Comparison of ENCODE assay signal across 1 cellular context in the genomic region with DNA sequence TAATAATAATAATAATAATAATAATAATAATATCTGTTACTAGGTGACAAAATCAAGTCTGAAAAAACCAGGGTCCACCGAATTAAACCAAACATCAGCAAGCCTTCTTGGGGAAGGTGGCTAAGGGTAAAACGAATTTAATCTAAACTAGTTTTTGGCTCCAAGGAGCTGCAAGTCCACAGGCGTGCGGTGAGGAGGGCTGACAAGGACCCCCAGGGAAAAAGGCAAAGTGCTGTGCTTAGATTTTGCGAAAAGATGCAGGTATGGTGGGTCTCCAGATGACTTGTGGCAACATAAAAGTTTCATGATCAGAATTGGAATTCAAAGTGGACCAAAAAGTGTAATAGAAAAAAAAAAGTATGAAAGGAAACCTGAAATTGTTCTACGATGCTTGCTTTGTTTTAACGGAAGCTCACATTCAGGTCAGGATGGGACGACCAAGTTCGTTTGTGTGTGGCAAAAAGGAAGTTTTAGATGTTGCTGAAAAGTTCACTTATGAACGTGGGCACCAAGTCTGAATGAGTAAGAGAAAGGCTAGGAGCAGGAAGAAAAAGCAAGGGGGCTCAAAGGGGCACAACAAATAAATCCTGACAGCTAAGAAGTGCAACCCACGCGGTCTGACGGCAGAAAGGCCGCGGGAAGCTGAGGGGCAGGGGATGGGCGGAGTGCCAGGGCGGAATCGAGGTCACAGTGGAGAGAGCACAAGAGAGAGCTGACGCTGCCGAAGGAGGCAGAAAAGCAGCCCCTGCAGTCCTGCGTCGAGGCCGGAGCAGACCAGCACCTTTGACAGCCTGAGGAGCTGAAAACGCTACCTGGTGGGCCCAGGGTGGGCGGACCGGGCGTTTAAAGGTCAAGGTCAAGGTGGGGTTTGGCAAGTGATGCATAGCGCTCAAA.
A peak's percentile ranks its signal among the peaks of the same experiment; 100 is the strongest.
TF ChIP-seq lines count a peak whose summit lies in the region.

No MANE protein-coding gene starts in this region.

TF ChIP-seq in HepG2, 621 proteins besides CTCF, POLR2A, EP300 and RAD21 (continued from another document and continues in another):
- no peak; the same call in 1 of the 2 replicates for TF ChIP-seq UBTF (CRISPR knock-in tag; IDR thresholded peaks at IDR 0.05)
- TF ChIP-seq ZNF672 (CRISPR knock-in tag; IDR thresholded peaks at IDR 0.05): no peak
- TF ChIP-seq TBX2 (CRISPR knock-in tag; IDR thresholded peaks at IDR 0.05; ENCODE audit: borderline replicate concordance): no peak
- no peak for TF ChIP-seq RAD51 (IDR thresholded peaks at IDR 0.05; ENCODE audit: borderline replicate concordance)
- TF ChIP-seq CBX1 (IDR thresholded peaks at IDR 0.05; ENCODE audit: low read depth): no peak
- 0 out of 2 replicates have a peak, but pooled peaks have one; percentile 13 for TF ChIP-seq PRDM10 (CRISPR knock-in tag; IDR thresholded peaks at IDR 0.05; ENCODE audit: low read depth)
- no peak for TF ChIP-seq CBX5 (CRISPR knock-in tag; IDR thresholded peaks at IDR 0.05; ENCODE audit: borderline replicate concordance)
- TF ChIP-seq XRCC5 (optimal IDR thresholded peaks at IDR 0.05; ENCODE audit: low read length): no peak
- TF ChIP-seq IRF2 (CRISPR knock-in tag; IDR thresholded peaks at IDR 0.05): no peak
- TF ChIP-seq ZNF713 (CRISPR knock-in tag; IDR thresholded peaks at IDR 0.05): no peak
- 0 out of 2 replicates have a peak, but pooled peaks have one; percentile 12 for TF ChIP-seq PHF8 (CRISPR knock-in tag; IDR thresholded peaks at IDR 0.05)
- no peak for TF ChIP-seq EZH2 (conservative IDR thresholded peaks at IDR 0.05; ENCODE audit: low read depth, low read length)
- TF ChIP-seq PAF1 (CRISPR knock-in tag; IDR thresholded peaks at IDR 0.05): no peak
- TF ChIP-seq, protein P1, sequence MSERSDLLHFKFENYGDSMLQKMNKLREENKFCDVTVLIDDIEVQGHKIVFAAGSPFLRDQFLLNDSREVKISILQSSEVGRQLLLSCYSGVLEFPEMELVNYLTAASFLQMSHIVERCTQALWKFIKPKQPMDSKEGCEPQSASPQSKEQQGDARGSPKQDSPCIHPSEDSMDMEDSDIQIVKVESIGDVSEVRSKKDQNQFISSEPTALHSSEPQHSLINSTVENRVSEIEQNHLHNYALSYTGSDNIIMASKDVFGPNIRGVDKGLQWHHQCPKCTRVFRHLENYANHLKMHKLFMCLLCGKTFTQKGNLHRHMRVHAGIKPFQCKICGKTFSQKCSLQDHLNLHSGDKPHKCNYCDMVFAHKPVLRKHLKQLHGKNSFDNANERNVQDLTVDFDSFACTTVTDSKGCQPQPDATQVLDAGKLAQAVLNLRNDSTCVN (CRISPR knock-in tag; IDR thresholded peaks at IDR 0.05; ENCODE audit: borderline replicate concordance): no peak
- TF ChIP-seq, protein P2, sequence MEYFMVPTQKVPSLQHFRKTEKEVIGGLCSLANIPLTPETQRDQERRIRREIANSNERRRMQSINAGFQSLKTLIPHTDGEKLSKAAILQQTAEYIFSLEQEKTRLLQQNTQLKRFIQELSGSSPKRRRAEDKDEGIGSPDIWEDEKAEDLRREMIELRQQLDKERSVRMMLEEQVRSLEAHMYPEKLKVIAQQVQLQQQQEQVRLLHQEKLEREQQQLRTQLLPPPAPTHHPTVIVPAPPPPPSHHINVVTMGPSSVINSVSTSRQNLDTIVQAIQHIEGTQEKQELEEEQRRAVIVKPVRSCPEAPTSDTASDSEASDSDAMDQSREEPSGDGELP (IDR thresholded peaks at IDR 0.05; ENCODE audit: borderline replicate concordance, low read depth): no peak
- TF ChIP-seq MLLT10 (CRISPR knock-in tag; IDR thresholded peaks at IDR 0.05): no peak
- TF ChIP-seq SNRNP70 (IDR thresholded peaks at IDR 0.05; ENCODE audit: low read depth, low read length): no peak
- TF ChIP-seq ZNF766 (CRISPR knock-in tag; IDR thresholded peaks at IDR 0.05; ENCODE audit: borderline replicate concordance): no peak
- no peak for TF ChIP-seq ZNF746 (CRISPR knock-in tag; IDR thresholded peaks at IDR 0.05)
- 0 out of 2 replicates have a peak, but pooled peaks have one; percentile 27 for TF ChIP-seq ZNF605 (CRISPR knock-in tag; IDR thresholded peaks at IDR 0.05)
- no peak for TF ChIP-seq HMG20A (CRISPR knock-in tag; IDR thresholded peaks at IDR 0.05; ENCODE audit: borderline replicate concordance)
- no peak; the same call in 1 of the 2 replicates for TF ChIP-seq NFE2L1 (CRISPR knock-in tag; IDR thresholded peaks at IDR 0.05; ENCODE audit: borderline replicate concordance)
- TF ChIP-seq, protein P3, sequence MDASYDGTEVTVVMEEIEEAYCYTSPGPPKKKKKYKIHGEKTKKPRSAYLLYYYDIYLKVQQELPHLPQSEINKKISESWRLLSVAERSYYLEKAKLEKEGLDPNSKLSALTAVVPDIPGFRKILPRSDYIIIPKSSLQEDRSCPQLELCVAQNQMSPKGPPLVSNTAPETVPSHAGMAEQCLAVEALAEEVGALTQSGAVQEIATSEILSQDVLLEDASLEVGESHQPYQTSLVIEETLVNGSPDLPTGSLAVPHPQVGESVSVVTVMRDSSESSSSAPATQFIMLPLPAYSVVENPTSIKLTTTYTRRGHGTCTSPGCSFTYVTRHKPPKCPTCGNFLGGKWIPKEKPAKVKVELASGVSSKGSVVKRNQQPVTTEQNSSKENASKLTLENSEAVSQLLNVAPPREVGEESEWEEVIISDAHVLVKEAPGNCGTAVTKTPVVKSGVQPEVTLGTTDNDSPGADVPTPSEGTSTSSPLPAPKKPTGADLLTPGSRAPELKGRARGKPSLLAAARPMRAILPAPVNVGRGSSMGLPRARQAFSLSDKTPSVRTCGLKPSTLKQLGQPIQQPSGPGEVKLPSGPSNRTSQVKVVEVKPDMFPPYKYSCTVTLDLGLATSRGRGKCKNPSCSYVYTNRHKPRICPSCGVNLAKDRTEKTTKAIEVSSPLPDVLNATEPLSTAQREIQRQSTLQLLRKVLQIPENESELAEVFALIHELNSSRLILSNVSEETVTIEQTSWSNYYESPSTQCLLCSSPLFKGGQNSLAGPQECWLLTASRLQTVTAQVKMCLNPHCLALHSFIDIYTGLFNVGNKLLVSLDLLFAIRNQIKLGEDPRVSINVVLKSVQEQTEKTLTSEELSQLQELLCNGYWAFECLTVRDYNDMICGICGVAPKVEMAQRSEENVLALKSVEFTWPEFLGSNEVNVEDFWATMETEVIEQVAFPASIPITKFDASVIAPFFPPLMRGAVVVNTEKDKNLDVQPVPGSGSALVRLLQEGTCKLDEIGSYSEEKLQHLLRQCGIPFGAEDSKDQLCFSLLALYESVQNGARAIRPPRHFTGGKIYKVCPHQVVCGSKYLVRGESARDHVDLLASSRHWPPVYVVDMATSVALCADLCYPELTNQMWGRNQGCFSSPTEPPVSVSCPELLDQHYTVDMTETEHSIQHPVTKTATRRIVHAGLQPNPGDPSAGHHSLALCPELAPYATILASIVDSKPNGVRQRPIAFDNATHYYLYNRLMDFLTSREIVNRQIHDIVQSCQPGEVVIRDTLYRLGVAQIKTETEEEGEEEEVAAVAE (CRISPR knock-in tag; IDR thresholded peaks at IDR 0.05; ENCODE audit: borderline replicate concordance): no peak
- no peak for TF ChIP-seq BRF2 (CRISPR knock-in tag; IDR thresholded peaks at IDR 0.05)
- peak; percentile 41; the same call in 1 of the 2 replicates for TF ChIP-seq MTA1 (CRISPR knock-in tag; IDR thresholded peaks at IDR 0.05; ENCODE audit: borderline replicate concordance)
- TF ChIP-seq ZNF274 (CRISPR knock-in tag; IDR thresholded peaks at IDR 0.05): no peak
- no peak; the same call in 1 of the 2 replicates for TF ChIP-seq ZNF580 (CRISPR knock-in tag; IDR thresholded peaks at IDR 0.05; ENCODE audit: borderline replicate concordance, low read depth)
- no peak for TF ChIP-seq EED (CRISPR knock-in tag; IDR thresholded peaks at IDR 0.05)
- TF ChIP-seq MED13 (CRISPR knock-in tag; IDR thresholded peaks at IDR 0.05): no peak
- no peak for TF ChIP-seq ARHGAP35 (CRISPR knock-in tag; IDR thresholded peaks at IDR 0.05; ENCODE audit: borderline replicate concordance)
- no peak for TF ChIP-seq ZNF101 (CRISPR knock-in tag; IDR thresholded peaks at IDR 0.05; ENCODE audit: borderline replicate concordance, low read depth)
- no peak for TF ChIP-seq PRMT3 (CRISPR knock-in tag; IDR thresholded peaks at IDR 0.05; ENCODE audit: borderline replicate concordance, low read depth)
- peak; percentile 42; the same call in 1 of the 2 replicates for TF ChIP-seq ZNF20 (CRISPR knock-in tag; IDR thresholded peaks at IDR 0.05)
- no peak for TF ChIP-seq FOXA1 (IDR thresholded peaks at IDR 0.05)
- TF ChIP-seq FOXA1 (CRISPR knock-in tag; IDR thresholded peaks at IDR 0.05): no peak
- no peak for TF ChIP-seq IKZF4 (CRISPR knock-in tag; IDR thresholded peaks at IDR 0.05; ENCODE audit: borderline replicate concordance, low read depth, not compliant biosample characterization)
- TF ChIP-seq, protein P4, sequence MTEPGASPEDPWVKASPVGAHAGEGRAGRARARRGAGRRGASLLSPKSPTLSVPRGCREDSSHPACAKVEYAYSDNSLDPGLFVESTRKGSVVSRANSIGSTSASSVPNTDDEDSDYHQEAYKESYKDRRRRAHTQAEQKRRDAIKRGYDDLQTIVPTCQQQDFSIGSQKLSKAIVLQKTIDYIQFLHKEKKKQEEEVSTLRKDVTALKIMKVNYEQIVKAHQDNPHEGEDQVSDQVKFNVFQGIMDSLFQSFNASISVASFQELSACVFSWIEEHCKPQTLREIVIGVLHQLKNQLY (CRISPR knock-in tag; IDR thresholded peaks at IDR 0.05): no peak
- TF ChIP-seq MTA3 (CRISPR knock-in tag; IDR thresholded peaks at IDR 0.05): no peak
- TF ChIP-seq NFATC3 (CRISPR knock-in tag; IDR thresholded peaks at IDR 0.05): no peak
- TF ChIP-seq, protein P5, sequence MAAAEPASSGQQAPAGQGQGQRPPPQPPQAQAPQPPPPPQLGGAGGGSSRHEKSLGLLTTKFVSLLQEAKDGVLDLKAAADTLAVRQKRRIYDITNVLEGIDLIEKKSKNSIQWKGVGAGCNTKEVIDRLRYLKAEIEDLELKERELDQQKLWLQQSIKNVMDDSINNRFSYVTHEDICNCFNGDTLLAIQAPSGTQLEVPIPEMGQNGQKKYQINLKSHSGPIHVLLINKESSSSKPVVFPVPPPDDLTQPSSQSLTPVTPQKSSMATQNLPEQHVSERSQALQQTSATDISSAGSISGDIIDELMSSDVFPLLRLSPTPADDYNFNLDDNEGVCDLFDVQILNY (CRISPR knock-in tag; conservative IDR thresholded peaks at IDR 0.05): no peak
- no peak for TF ChIP-seq HIVEP1 (CRISPR knock-in tag; IDR thresholded peaks at IDR 0.05)
- TF ChIP-seq ZNF616 (CRISPR knock-in tag; IDR thresholded peaks at IDR 0.05; ENCODE audit: low read depth): no peak
- TF ChIP-seq ZNF577 (CRISPR knock-in tag; IDR thresholded peaks at IDR 0.05; ENCODE audit: borderline replicate concordance, low read depth): no peak
- TF ChIP-seq ZNF468 (CRISPR knock-in tag; IDR thresholded peaks at IDR 0.05): no peak
- TF ChIP-seq CC2D1A (CRISPR knock-in tag; IDR thresholded peaks at IDR 0.05): no peak
